Comparison of ENCODE assay signal across 1 cellular context in genomic region chr5:177493795-177494355, GRCh38.
TF ChIP-seq lines count a peak whose summit lies in the region.

No MANE protein-coding gene starts in this region.

TF ChIP-seq in K562, 482 proteins besides CTCF, POLR2A, EP300 and RAD21:
- no peak for TF ChIP-seq ZBTB26 (CRISPR knock-in tag; IDR thresholded peaks at IDR 0.05)
- TF ChIP-seq SIRT6 (IDR thresholded peaks at IDR 0.05; ENCODE audit: low read depth, low read length): no peak
- peak; percentile 3; the same call in 1 of the 2 replicates for TF ChIP-seq POLR2G (IDR thresholded peaks at IDR 0.05; ENCODE audit: low read depth, low read length)
- peak; percentile 40; the same call in 1 of the 2 replicates for TF ChIP-seq ETV5 (CRISPR knock-in tag; IDR thresholded peaks at IDR 0.05; ENCODE audit: low read depth)
- peak; percentile 51 for TF ChIP-seq RBM25 (IDR thresholded peaks at IDR 0.05; ENCODE audit: low read depth, low read length, severe bottlenecking)
- no peak for TF ChIP-seq RBM34 (IDR thresholded peaks at IDR 0.05; ENCODE audit: borderline replicate concordance, insufficient read depth, low read length)
- TF ChIP-seq ZNF274 (IDR thresholded peaks at IDR 0.05; ENCODE audit: borderline replicate concordance, low read depth, low read length): no peak
- TF ChIP-seq LARP7 (IDR thresholded peaks at IDR 0.05): no peak
- TF ChIP-seq BCOR (IDR thresholded peaks at IDR 0.05): peak; percentile 68; the same call in 1 of the 2 replicates
- peak in 1 of 2 experiments; percentile 59; a peak in 1 of 4 replicates for TF ChIP-seq FOXA3 (CRISPR knock-in tag; conservative IDR thresholded peaks at IDR 0.05 in 1 of 2, IDR thresholded peaks at IDR 0.05 in 1 of 2)
- 0 out of 2 replicates have a peak, but pooled peaks have one; percentile 11 for TF ChIP-seq PTBP1 (IDR thresholded peaks at IDR 0.05; ENCODE audit: low read depth, low read length)
- TF ChIP-seq, protein P1, sequence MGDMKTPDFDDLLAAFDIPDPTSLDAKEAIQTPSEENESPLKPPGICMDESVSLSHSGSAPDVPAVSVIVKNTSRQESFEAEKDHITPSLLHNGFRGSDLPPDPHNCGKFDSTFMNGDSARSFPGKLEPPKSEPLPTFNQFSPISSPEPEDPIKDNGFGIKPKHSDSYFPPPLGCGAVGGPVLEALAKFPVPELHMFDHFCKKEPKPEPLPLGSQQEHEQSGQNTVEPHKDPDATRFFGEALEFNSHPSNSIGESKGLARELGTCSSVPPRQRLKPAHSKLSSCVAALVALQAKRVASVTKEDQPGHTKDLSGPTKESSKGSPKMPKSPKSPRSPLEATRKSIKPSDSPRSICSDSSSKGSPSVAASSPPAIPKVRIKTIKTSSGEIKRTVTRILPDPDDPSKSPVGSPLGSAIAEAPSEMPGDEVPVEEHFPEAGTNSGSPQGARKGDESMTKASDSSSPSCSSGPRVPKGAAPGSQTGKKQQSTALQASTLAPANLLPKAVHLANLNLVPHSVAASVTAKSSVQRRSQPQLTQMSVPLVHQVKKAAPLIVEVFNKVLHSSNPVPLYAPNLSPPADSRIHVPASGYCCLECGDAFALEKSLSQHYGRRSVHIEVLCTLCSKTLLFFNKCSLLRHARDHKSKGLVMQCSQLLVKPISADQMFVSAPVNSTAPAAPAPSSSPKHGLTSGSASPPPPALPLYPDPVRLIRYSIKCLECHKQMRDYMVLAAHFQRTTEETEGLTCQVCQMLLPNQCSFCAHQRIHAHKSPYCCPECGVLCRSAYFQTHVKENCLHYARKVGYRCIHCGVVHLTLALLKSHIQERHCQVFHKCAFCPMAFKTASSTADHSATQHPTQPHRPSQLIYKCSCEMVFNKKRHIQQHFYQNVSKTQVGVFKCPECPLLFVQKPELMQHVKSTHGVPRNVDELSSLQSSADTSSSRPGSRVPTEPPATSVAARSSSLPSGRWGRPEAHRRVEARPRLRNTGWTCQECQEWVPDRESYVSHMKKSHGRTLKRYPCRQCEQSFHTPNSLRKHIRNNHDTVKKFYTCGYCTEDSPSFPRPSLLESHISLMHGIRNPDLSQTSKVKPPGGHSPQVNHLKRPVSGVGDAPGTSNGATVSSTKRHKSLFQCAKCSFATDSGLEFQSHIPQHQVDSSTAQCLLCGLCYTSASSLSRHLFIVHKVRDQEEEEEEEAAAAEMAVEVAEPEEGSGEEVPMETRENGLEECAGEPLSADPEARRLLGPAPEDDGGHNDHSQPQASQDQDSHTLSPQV (IDR thresholded peaks at IDR 0.05): 0 out of 2 replicates have a peak, but pooled peaks have one; percentile 43
- TF ChIP-seq ZNF232 (CRISPR knock-in tag; IDR thresholded peaks at IDR 0.05): peak; percentile 99
- TF ChIP-seq SP1 (CRISPR knock-in tag; IDR thresholded peaks at IDR 0.05): 0 out of 2 replicates have a peak, but pooled peaks have one; percentile 25
- 0 out of 2 replicates have a peak, but pooled peaks have one; percentile 22 for TF ChIP-seq GABPB2 (CRISPR knock-in tag; conservative IDR thresholded peaks at IDR 0.05)
- TF ChIP-seq ZFP36 (IDR thresholded peaks at IDR 0.05; ENCODE audit: low read depth, low read length, partially characterized antibody): peak; percentile 64
TF ChIP-seq in K562: peak in this region for 11.
